Comparison of ENCODE assay signal across 8 cellular contexts in the genomic region with DNA sequence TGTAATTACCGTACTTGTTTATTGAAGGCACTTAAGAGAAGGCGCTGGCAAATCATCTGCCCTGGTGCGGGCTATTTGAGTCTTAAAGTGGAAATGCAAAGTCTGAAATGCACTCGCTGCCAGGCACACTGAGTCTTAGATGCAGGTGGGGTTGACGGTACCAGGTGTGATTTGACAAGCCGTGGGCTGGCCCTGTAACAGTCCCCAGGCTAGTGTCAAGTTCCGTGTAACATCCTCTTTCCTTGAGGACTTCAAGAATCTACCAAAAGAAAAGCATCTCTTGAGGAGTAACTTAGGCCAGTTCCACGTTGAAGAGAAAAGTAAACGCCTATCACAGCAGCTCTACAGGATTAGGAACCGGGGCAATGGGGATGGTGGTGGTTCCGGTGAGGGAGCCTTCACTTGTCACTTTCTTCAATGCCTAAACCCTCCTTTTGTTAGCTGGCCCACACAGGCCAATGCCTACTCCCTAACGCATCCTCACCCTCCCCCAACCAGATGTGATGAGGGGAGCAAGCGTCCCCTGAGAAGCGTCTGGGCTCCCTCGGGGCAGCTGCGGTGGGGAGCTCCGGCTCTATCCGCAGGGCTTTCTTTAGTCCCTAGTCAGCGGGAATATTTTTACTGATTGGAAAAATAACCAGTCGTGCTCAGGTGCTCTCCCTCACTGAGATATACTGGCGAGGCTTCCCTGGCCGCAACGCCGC. TPM values are rescaled to one million over a fixed set of nuclear protein-coding genes. Genes with fewer than 3 reads are reported as not detected.
DNase-seq lines count a peak whose midpoint lies in the region; ATAC-seq and TF ChIP-seq lines count a peak whose summit lies in the region.

No MANE protein-coding gene starts in this region.

- H3K36me3 ChIP-seq in esophagus (ENCODE audit: control insufficient read depth in 2 of 2, insufficient read depth in 2 of 2, low read length in 1 of 2): no peaks in the 10 kb centered on the region

- H3K9me3 Mint-ChIP-seq in neural crest cell: no peaks in the 10 kb centered on the region

- H3K27me3 Mint-ChIP-seq in neural crest cell (ENCODE audit: low read depth): no peaks in the 10 kb centered on the region

- H3K4me1 Mint-ChIP-seq in neural crest cell: peaks cover 44% of the 10 kb centered on the region

- peak overlapping the region; percentile 66 to 99 for H3K27ac ChIP-seq in esophagus (ENCODE audit: low read depth in 2 of 2, low read length in 1 of 2)

- H3K36me3 Mint-ChIP-seq in neural crest cell (ENCODE audit: low read depth): no peaks in the 10 kb centered on the region

- H3K4me3 Mint-ChIP-seq in neural crest cell: peak overlapping the region; percentile 100

- 7 to 11% methylated on average over 24 of the region's 24 CpGs for WGBS in esophagus, 2 donors

- DNase-seq in CD1c-positive myeloid dendritic cell (ENCODE audit: extremely low spot score) (peak; percentile 26), neural crest cell (ENCODE audit: low read depth, low spot score) (no peak), pons (ENCODE audit: low spot score) (no peak), mesenteric fat pad (ENCODE audit: low spot score) (no peak)

- peak overlapping the region; percentile 99 for H3K27ac Mint-ChIP-seq in neural crest cell (ENCODE audit: unreplicated experiment)

- ATAC-seq in GM18870 (IDR thresholded peaks at IDR 0.05; ENCODE audit: unreplicated experiment): peak; percentile 33
- ATAC-seq in HG03095 (IDR thresholded peaks at IDR 0.05; ENCODE audit: unreplicated experiment): peak; percentile 20
- ATAC-seq in SK-N-SH treated with all-trans-retinoic acid at 6 μM for 48 hours: peak; percentile 4; the same call in 2 of the 3 replicates

- no peaks in the 10 kb centered on the region for H3K27me3 ChIP-seq in esophagus (ENCODE audit: control insufficient read depth in 1 of 2, insufficient read depth in 2 of 2, low read length in 2 of 2)

- TF ChIP-seq CTCF in neural crest cell (conservative IDR thresholded peaks at IDR 0.05): no peak

- peaks cover 0 to 4% of the 10 kb centered on the region in 2 donors for H3K4me1 ChIP-seq in esophagus (ENCODE audit: control insufficient read depth in 2 of 2, insufficient read depth in 2 of 2, low read length in 1 of 2)

- no peaks in the 10 kb centered on the region for H3K9me3 ChIP-seq in esophagus (ENCODE audit: control insufficient read depth in 2 of 2, insufficient read depth in 1 of 2, low read depth in 1 of 2, low read length in 1 of 2)

- peak overlapping the region; percentile 62 to 97 for H3K4me3 ChIP-seq in esophagus (ENCODE audit: low read depth in 1 of 2, low read length in 2 of 2)

TF ChIP-seq in SK-N-SH treated with all-trans-retinoic acid at 6 μM for 48 hours, 23 proteins besides CTCF, POLR2A, EP300 and RAD21:
- TF ChIP-seq TCF4 (CRISPR knock-in tag; IDR thresholded peaks at IDR 0.05; ENCODE audit: borderline replicate concordance): peak; percentile 13; the same call in 1 of the 2 replicates
- no peak for TF ChIP-seq BACH2 (CRISPR knock-in tag; IDR thresholded peaks at IDR 0.05; ENCODE audit: borderline replicate concordance)

RNA-seq across cellular contexts. Expression of gene UGP2, which starts 1.5 kb away (rescaled TPM):
- 10 to 100 TPM; 75.3 to 79.9 TPM for polyA plus RNA-seq in esophagus
- total RNA-seq in neural crest cell: 43.1 and 56.9 TPM in 2 replicates
- 563 TPM for total RNA-seq in mesenteric fat pad
